Comparison of ENCODE assay signal across 1 cellular context in genomic region chr19:35119578-35119977, GRCh38.
TF ChIP-seq lines count a peak whose summit lies in the region.

No MANE protein-coding gene starts in this region.

TF ChIP-seq in GM23338, 12 proteins besides CTCF, POLR2A, EP300 and RAD21:
- TF ChIP-seq ZNF462 (CRISPR knock-in tag; IDR thresholded peaks at IDR 0.05) (no peak), REST (IDR thresholded peaks at IDR 0.05; ENCODE audit: unreplicated experiment) (no peak), CREB1 (CRISPR knock-in tag; IDR thresholded peaks at IDR 0.05; ENCODE audit: low read depth) (no peak), ETS1 (IDR thresholded peaks at IDR 0.05) (no peak), NANOG (IDR thresholded peaks at IDR 0.05; ENCODE audit: borderline replicate concordance) (no peak), ZNF114 (CRISPR knock-in tag; IDR thresholded peaks at IDR 0.05) (no peak), JUNB (IDR thresholded peaks at IDR 0.05; ENCODE audit: unreplicated experiment) (no peak), EZH2phosphoT487 (IDR thresholded peaks at IDR 0.05; ENCODE audit: unreplicated experiment) (no peak), POLR2AphosphoS5 (IDR thresholded peaks at IDR 0.05; ENCODE audit: low read depth) (no peak), ZNF331 (CRISPR knock-in tag; IDR thresholded peaks at IDR 0.05; ENCODE audit: low read depth) (no peak), EZH2 (IDR thresholded peaks at IDR 0.05; ENCODE audit: low read depth, unreplicated experiment) (no peak), STAT1 (IDR thresholded peaks at IDR 0.05; ENCODE audit: unreplicated experiment) (no peak)
